ENCODE assay signal across 8 cellular contexts in the genomic region with DNA sequence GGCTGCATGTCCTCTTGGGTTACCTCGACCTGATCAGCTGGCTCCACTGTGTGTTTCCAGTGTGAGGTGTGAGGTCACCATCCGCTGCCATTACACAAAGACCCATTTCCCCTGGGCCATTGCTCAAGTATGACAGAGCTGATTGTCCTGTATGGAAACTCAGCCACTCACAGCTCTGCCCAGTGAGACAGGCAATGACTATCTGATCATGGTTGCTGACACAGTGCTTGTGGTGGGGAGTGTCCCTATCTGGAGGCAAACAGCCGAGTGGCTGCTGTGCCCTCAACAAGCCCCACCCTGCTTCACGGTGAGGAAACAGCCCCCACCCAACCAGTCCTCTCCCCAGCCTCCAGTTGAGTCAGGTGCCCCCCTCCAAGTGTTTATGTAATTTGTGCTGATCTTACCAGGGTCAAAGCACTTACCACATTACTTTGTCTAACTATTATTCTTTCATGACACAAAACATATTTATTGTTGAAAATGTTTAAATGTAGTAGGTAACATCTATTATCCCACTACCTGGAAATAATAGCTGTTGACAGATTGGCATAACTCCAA. TPM values are rescaled to one million over a fixed set of nuclear protein-coding genes. Genes with fewer than 3 reads are reported as not detected.
DNase-seq lines count a peak whose midpoint lies in the region; ATAC-seq and TF ChIP-seq lines count a peak whose summit lies in the region.

No MANE protein-coding gene starts in this region.

- H3K9me3 Mint-ChIP-seq in activated CD8-positive, alpha-beta T cell treated with anti-CD3 and anti-CD28 coated beads for 36 hours, result no peaks in the 10 kb centered on the region

- no peak overlapping the region for H3K4me3 Mint-ChIP-seq in activated CD8-positive, alpha-beta T cell treated with anti-CD3 and anti-CD28 coated beads for 36 hours

- DNase-seq in NCI-H510A treated with DMSO at 0.1 percent for 48 hours (lab: John Stamatoyannopoulos, UW), result peak; percentile 29
- peak; percentile 85 for DNase-seq in activated CD8-positive, alpha-beta T cell treated with anti-CD3 and anti-CD28 coated beads for 36 hours
- DNase-seq in cardiac septum (ENCODE audit: low spot score), result peak; percentile 84
- DNase-seq in stimulated activated CD8-positive, alpha-beta memory T cell treated with anti-CD3 and anti-CD28 coated beads, Interleukin-15, amount 100 ng/mL, for 48 hours (ENCODE audit: low read depth in 2 of 2), result peak; percentile 50 to 61
- DNase-seq in testis, result no peak
- no peak for DNase-seq in RPMI8226

- POLR2A ChIA-PET in activated CD8-positive, alpha-beta T cell treated with anti-CD3 and anti-CD28 coated beads for 36 hours (lab: Charles Lee), result interaction anchor here (3.1 to 3.6 kb wide), 2 partner anchors 12 to 90 kb away, joined by 13 to 23 read pairs; a partner anchor contains a TSS

- ATAC-seq in activated CD8-positive, alpha-beta T cell treated with anti-CD3 and anti-CD28 coated beads for 36 hours, result peak; percentile 77
- no peak for ATAC-seq in GM21423 (IDR thresholded peaks at IDR 0.05; ENCODE audit: unreplicated experiment)
- no peak for ATAC-seq in GM18858 (IDR thresholded peaks at IDR 0.05; ENCODE audit: unreplicated experiment)

- no peaks in the 10 kb centered on the region for H3K36me3 ChIP-seq in testis (ENCODE audit: low read depth, missing control alignments)

- H3K4me1 ChIP-seq in testis, result no peaks in the 10 kb centered on the region

- CTCF ChIA-PET in activated CD8-positive, alpha-beta T cell treated with anti-CD3 and anti-CD28 coated beads for 36 hours (lab: Charles Lee), result interaction anchor here (1.3 to 1.7 kb wide), 2 partner anchors 13 to 90 kb away, joined by 6 to 7 read pairs; a partner anchor contains a TSS

- H3K4me3 ChIP-seq in testis, result no peak overlapping the region

- intact Hi-C loops in activated CD8-positive, alpha-beta T cell treated with anti-CD3 and anti-CD28 coated beads for 36 hours (cut with micrococcal nuclease), result no loop called here
- intact Hi-C loops in cardiac septum (cut with DNase I), result no loop called here
- intact Hi-C loops in testis (cut with DNase I; ENCODE audit: low total_unique reads), result no loop called here

- no peaks in the 10 kb centered on the region for H3K27me3 Mint-ChIP-seq in activated CD8-positive, alpha-beta T cell treated with anti-CD3 and anti-CD28 coated beads for 36 hours

- peak overlapping the region; percentile 97 for H3K27ac Mint-ChIP-seq in activated CD8-positive, alpha-beta T cell treated with anti-CD3 and anti-CD28 coated beads for 36 hours

- H3K27ac ChIP-seq in testis, result no peak overlapping the region

- H3K36me3 Mint-ChIP-seq in activated CD8-positive, alpha-beta T cell treated with anti-CD3 and anti-CD28 coated beads for 36 hours (ENCODE audit: low read depth), result peaks cover 26% of the 10 kb centered on the region

- no peaks in the 10 kb centered on the region for H3K9me3 ChIP-seq in testis

- no peak for TF ChIP-seq POLR2A in testis (IDR thresholded peaks at IDR 0.05)

- TF ChIP-seq CTCF in activated CD8-positive, alpha-beta T cell treated with anti-CD3 and anti-CD28 coated beads for 36 hours (IDR thresholded peaks at IDR 0.05), result no peak
- TF ChIP-seq CTCF in testis (IDR thresholded peaks at IDR 0.05), result no peak

- H3K27me3 ChIP-seq in testis, result no peaks in the 10 kb centered on the region

- 75 to 88% methylated on average over 4 of the region's 4 CpGs for WGBS in testis, 2 donors

- H3K4me1 Mint-ChIP-seq in activated CD8-positive, alpha-beta T cell treated with anti-CD3 and anti-CD28 coated beads for 36 hours (ENCODE audit: low read depth), result peaks cover 91% of the 10 kb centered on the region

RNA-seq across cellular contexts. Expression of a gene that starts 11.7 kb away (rescaled TPM):
- 10 to 100 TPM; 60.4 to 60.9 TPM for total RNA-seq in activated CD8-positive, alpha-beta T cell treated with anti-CD3 and anti-CD28 coated beads for 36 hours
- total RNA-seq in cardiac septum (1.6 TPM), testis (10 to 100 TPM; 57.5 to 61.7 TPM)
- 109 TPM for polyA plus RNA-seq in testis (ENCODE audit: insufficient read depth, low read depth, low replicate concordance)

Comparison
In these comparisons a context has a peak if more than half of its experiments do, and no peak if none do; other contexts are left out.
1. DNase-seq: peak in NCI-H510A treated with DMSO at 0.1 percent for 48 hours (single experiment), activated CD8-positive, alpha-beta T cell treated with anti-CD3 and anti-CD28 coated beads for 36 hours (single experiment), cardiac septum (single experiment) and stimulated activated CD8-positive, alpha-beta memory T cell treated with anti-CD3 and anti-CD28 coated beads, Interleukin-15, amount 100 ng/mL, for 48 hours (2 of 2); none in testis (single experiment) and RPMI8226 (single experiment).
2. RNA of a gene that starts 11.7 kb away (total RNA-seq): 57.5 to 61.7 TPM in testis and 60.4 to 60.9 TPM in activated CD8-positive, alpha-beta T cell treated with anti-CD3 and anti-CD28 coated beads for 36 hours; 1.6 TPM in cardiac septum (single experiment); every median in the first group is over 10 times any median in the second.